Comparison of ENCODE assay signal across 1 cellular context in the genomic region with DNA sequence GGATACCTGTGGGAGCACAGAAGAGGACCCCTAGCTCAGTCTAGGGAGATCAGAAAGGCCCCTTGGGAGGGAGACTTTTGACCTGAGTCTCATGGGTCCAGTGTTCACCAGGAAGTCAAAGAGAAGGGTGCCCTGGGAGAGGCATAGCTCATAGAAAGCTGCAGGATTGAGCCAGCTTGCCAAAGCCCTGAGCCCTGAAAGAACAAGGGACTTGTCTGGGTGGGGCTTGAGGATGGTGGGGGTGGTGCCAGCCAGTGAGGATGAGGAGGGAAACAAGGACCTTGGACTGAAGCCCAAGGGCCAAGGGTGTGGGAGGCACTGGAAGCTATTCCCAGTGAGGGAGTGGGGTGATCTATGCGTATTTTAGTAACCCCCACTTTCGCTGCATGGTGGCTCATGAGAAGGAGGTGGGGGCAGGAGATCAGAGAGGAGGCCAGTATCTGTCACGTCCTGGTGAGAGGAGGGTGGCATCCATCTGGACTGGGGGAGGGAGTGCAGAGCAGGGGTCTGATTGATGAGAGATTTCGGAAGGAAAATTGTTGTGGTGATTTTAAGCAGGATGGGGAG.
TF ChIP-seq lines count a peak whose summit lies in the region.

No MANE protein-coding gene starts in this region.

TF ChIP-seq in SK-N-SH, 30 proteins besides CTCF, POLR2A, EP300 and RAD21 (continued from another document):
- no peak for TF ChIP-seq USF2 (IDR thresholded peaks at IDR 0.05; ENCODE audit: borderline replicate concordance, low read depth, low read length)
- no peak for TF ChIP-seq MAX (IDR thresholded peaks at IDR 0.05; ENCODE audit: low read depth)
- TF ChIP-seq RXRA (IDR thresholded peaks at IDR 0.05; ENCODE audit: borderline replicate concordance, low read depth): no peak
- TF ChIP-seq IRF3 (IDR thresholded peaks at IDR 0.05; ENCODE audit: low read depth, low read length): no peak
- no peak for TF ChIP-seq RFX5 (IDR thresholded peaks at IDR 0.05; ENCODE audit: low read length)
- TF ChIP-seq EZH2phosphoT487 (IDR thresholded peaks at IDR 0.05; ENCODE audit: borderline replicate concordance, low read depth): no peak
- TF ChIP-seq SMC3 (IDR thresholded peaks at IDR 0.05; ENCODE audit: low read depth, low read length): no peak
- no peak for TF ChIP-seq SIN3A (IDR thresholded peaks at IDR 0.05; ENCODE audit: borderline replicate concordance, low read depth, low read length)
- no peak for TF ChIP-seq FOXM1 (IDR thresholded peaks at IDR 0.05; ENCODE audit: low read depth)
- TF ChIP-seq, protein P1, sequence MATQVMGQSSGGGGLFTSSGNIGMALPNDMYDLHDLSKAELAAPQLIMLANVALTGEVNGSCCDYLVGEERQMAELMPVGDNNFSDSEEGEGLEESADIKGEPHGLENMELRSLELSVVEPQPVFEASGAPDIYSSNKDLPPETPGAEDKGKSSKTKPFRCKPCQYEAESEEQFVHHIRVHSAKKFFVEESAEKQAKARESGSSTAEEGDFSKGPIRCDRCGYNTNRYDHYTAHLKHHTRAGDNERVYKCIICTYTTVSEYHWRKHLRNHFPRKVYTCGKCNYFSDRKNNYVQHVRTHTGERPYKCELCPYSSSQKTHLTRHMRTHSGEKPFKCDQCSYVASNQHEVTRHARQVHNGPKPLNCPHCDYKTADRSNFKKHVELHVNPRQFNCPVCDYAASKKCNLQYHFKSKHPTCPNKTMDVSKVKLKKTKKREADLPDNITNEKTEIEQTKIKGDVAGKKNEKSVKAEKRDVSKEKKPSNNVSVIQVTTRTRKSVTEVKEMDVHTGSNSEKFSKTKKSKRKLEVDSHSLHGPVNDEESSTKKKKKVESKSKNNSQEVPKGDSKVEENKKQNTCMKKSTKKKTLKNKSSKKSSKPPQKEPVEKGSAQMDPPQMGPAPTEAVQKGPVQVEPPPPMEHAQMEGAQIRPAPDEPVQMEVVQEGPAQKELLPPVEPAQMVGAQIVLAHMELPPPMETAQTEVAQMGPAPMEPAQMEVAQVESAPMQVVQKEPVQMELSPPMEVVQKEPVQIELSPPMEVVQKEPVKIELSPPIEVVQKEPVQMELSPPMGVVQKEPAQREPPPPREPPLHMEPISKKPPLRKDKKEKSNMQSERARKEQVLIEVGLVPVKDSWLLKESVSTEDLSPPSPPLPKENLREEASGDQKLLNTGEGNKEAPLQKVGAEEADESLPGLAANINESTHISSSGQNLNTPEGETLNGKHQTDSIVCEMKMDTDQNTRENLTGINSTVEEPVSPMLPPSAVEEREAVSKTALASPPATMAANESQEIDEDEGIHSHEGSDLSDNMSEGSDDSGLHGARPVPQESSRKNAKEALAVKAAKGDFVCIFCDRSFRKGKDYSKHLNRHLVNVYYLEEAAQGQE (IDR thresholded peaks at IDR 0.05; ENCODE audit: low read depth, low read length): no peak
- no peak for TF ChIP-seq RCOR1 (IDR thresholded peaks at IDR 0.05; ENCODE audit: low read length)
- no peak for TF ChIP-seq POLR2AphosphoS5 (IDR thresholded peaks at IDR 0.05; ENCODE audit: low read depth, low read length)
TF ChIP-seq in SK-N-SH: peak in this region for 0.
